Comparison of ENCODE assay signal across 6 cellular contexts in genomic region chr22:45052665-45053064, GRCh38. TPM values are rescaled to one million over a fixed set of nuclear protein-coding genes. Genes with fewer than 3 reads are reported as not detected.
"Had no signal": no experiment of that assay in that cellular context is flagged by ENCODE, and none has a peak within 500 bp of the region (broad histone marks: within the 10 kb centered on the region; RNA-seq: fewer than 3 reads in every experiment).

No MANE protein-coding gene starts in this region.

RNA-seq across cellular contexts. Expression of gene PHF21B, which starts 42.9 kb away (rescaled TPM):
- total RNA-seq: HepG2, IMR-90, PC-9, Peyer's patch, Right ventricle myocardium inferior, RPMI7951 had no signal
- polyA plus RNA-seq: HepG2 had no signal
